9 cellular contexts compared by ENCODE assay signal in genomic region chr1:210251680-210252490, GRCh38. TPM values are rescaled to one million over a fixed set of nuclear protein-coding genes. Genes with fewer than 3 reads are reported as not detected.
A peak's percentile ranks its signal among the peaks of the same experiment; 100 is the strongest.
DNase-seq lines count a peak whose midpoint lies in the region; ATAC-seq lines count a peak whose summit lies in the region.
"Had no signal": no experiment of that assay in that cellular context is flagged by ENCODE, and none has a peak within 500 bp of the region (broad histone marks: within the 10 kb centered on the region; RNA-seq: fewer than 3 reads in every experiment).

No MANE protein-coding gene starts in this region.

- H3K36me3 Mint-ChIP-seq in activated T-cell treated with anti-CD3 and anti-CD28 coated beads, Interleukin-2, amount 50 U/mL, for 4 hours (ENCODE audit: insufficient read depth): no peaks in the 10 kb centered on the region
- H3K36me3 Mint-ChIP-seq in activated naive CD8-positive, alpha-beta T cell treated with anti-CD3 and anti-CD28 coated beads, Interleukin-2, amount 50 U/mL, for 24 hours (ENCODE audit: low read depth): no peaks in the 10 kb centered on the region

- no peak overlapping the region for H3K27ac Mint-ChIP-seq in activated naive CD8-positive, alpha-beta T cell treated with anti-CD3 and anti-CD28 coated beads, Interleukin-2, amount 50 U/mL, for 24 hours

- H3K9me3 ChIP-seq in subcutaneous abdominal adipose tissue (ENCODE audit: control insufficient read depth in 5 of 5, low read length in 5 of 5): no peaks in the 10 kb centered on the region

- H3K36me3 ChIP-seq in subcutaneous abdominal adipose tissue (ENCODE audit: control insufficient read depth in 5 of 5, insufficient read depth in 5 of 5, low read length in 5 of 5): no peaks in the 10 kb centered on the region

- H3K27ac ChIP-seq in subcutaneous abdominal adipose tissue (ENCODE audit: low read depth, low read length): no peak overlapping the region

- H3K4me3 Mint-ChIP-seq in activated T-cell treated with anti-CD3 and anti-CD28 coated beads, Interleukin-2, amount 50 U/mL, for 4 hours: peak overlapping the region; percentile 70
- peak overlapping the region; percentile 72 for H3K4me3 Mint-ChIP-seq in activated naive CD8-positive, alpha-beta T cell treated with anti-CD3 and anti-CD28 coated beads, Interleukin-2, amount 50 U/mL, for 24 hours

- H3K27me3 ChIP-seq in subcutaneous abdominal adipose tissue (ENCODE audit: control insufficient read depth in 5 of 5, insufficient read depth in 4 of 5, low read length in 5 of 5): peaks cover 0 to 14% (median 5%) of the 10 kb centered on the region in 5 donors

- ATAC-seq in activated T-cell treated with anti-CD3 and anti-CD28 coated beads, Interleukin-2, amount 50 U/mL, for 4 hours: peak in 1 of 2 donors; percentile 12
- peak; percentile 21 for ATAC-seq in activated naive CD8-positive, alpha-beta T cell treated with anti-CD3 and anti-CD28 coated beads, Interleukin-2, amount 50 U/mL, for 24 hours

- H3K4me1 ChIP-seq in subcutaneous abdominal adipose tissue (ENCODE audit: control insufficient read depth in 5 of 5, insufficient read depth in 5 of 5, low read length in 5 of 5): peaks cover 1 to 27% (median 24%) of the 10 kb centered on the region in 5 donors

- peak overlapping the region in 4 of 5 donors; percentile 53 to 67 (median 58) for H3K4me3 ChIP-seq in subcutaneous abdominal adipose tissue (ENCODE audit: low read depth in 1 of 5, low read length in 5 of 5)

- peaks cover 72% of the 10 kb centered on the region for H3K27me3 Mint-ChIP-seq in activated T-cell treated with anti-CD3 and anti-CD28 coated beads, Interleukin-2, amount 50 U/mL, for 4 hours (ENCODE audit: low read depth)
- H3K27me3 Mint-ChIP-seq in activated naive CD8-positive, alpha-beta T cell treated with anti-CD3 and anti-CD28 coated beads, Interleukin-2, amount 50 U/mL, for 24 hours: peaks cover 62% of the 10 kb centered on the region

- no peaks in the 10 kb centered on the region for H3K9me3 Mint-ChIP-seq in activated T-cell treated with anti-CD3 and anti-CD28 coated beads, Interleukin-2, amount 50 U/mL, for 4 hours
- H3K9me3 Mint-ChIP-seq in activated naive CD8-positive, alpha-beta T cell treated with anti-CD3 and anti-CD28 coated beads, Interleukin-2, amount 50 U/mL, for 24 hours: no peaks in the 10 kb centered on the region

- peak overlapping the region in 2 of 5 donors; percentile 29 to 59 for H3K9ac ChIP-seq in subcutaneous abdominal adipose tissue (ENCODE audit: low read length in 5 of 5)

- peaks cover 15% of the 10 kb centered on the region for H3K4me1 Mint-ChIP-seq in activated T-cell treated with anti-CD3 and anti-CD28 coated beads, Interleukin-2, amount 50 U/mL, for 4 hours (ENCODE audit: low read depth)
- peaks cover 16% of the 10 kb centered on the region for H3K4me1 Mint-ChIP-seq in activated naive CD8-positive, alpha-beta T cell treated with anti-CD3 and anti-CD28 coated beads, Interleukin-2, amount 50 U/mL, for 24 hours

- DNase-seq in activated T-cell treated with anti-CD3 and anti-CD28 coated beads, Interleukin-2, amount 50 U/mL, for 4 hours: no peak
- DNase-seq in activated T-cell treated with anti-CD3 and anti-CD28 coated beads for 4 hours: no peak
- DNase-seq in activated naive CD8-positive, alpha-beta T cell treated with anti-CD3 and anti-CD28 coated beads, Interleukin-2, amount 50 U/mL, for 24 hours: no peak
- peak; percentile 70 for DNase-seq in islet precursor cell
- no peak for DNase-seq in Ammon's horn (ENCODE audit: low spot score)
- no peak for DNase-seq in HuH-7.5 (ENCODE audit: low spot score)
- no peak for DNase-seq in NK-92 (lab: John Stamatoyannopoulos, UW; ENCODE audit: unreplicated experiment)

RNA-seq across cellular contexts. Expression of gene SERTAD4, which starts 19.3 kb away (rescaled TPM):
- not detected for total RNA-seq in activated T-cell treated with anti-CD3 and anti-CD28 coated beads, Interleukin-2, amount 50 U/mL, for 4 hours
- total RNA-seq: activated CD8-positive, alpha-beta memory T cell treated with anti-CD3 and anti-CD28 coated beads for 36 hours had no signal
